In genomic region chr4:57726154-57726553, GRCh38 we compare ENCODE assay signal across 26 cellular contexts.
DNase-seq lines count a peak whose midpoint lies in the region; ATAC-seq and TF ChIP-seq lines count a peak whose summit lies in the region.
"Had no signal": no experiment of that assay in that cellular context is flagged by ENCODE, and none has a peak within 500 bp of the region (broad histone marks: within the 10 kb centered on the region; RNA-seq: fewer than 3 reads in every experiment).

No MANE protein-coding gene starts in this region.

- no peak overlapping the region for H3K9ac ChIP-seq in neural cell (ENCODE audit: low read length)
- H3K9ac ChIP-seq: BLaER1; BLaER1 treated with 17β-estradiol and CSF1 and Interleukin-3, amounts not matched to agents 10 nM and 100 nM had no signal

- TF ChIP-seq CTCF in neural cell (IDR thresholded peaks at IDR 0.05; ENCODE audit: poor library complexity, severe bottlenecking) = no peak
- no peak for TF ChIP-seq CTCF in left lung (IDR thresholded peaks at IDR 0.05)

- no peak overlapping the region for H2AFZ ChIP-seq in neural cell (ENCODE audit: low read depth, low read length)

- TF ChIP-seq RAD21 in neural cell (conservative IDR thresholded peaks at IDR 0.05) = no peak

- H3K36me3 ChIP-seq in neural cell (ENCODE audit: insufficient read depth, low read length) = no peaks in the 10 kb centered on the region
- no peaks in the 10 kb centered on the region for H3K36me3 ChIP-seq in left lung
- H3K36me3 ChIP-seq: BE2C; BLaER1; BLaER1 treated with 17β-estradiol and CSF1 and Interleukin-3, amounts not matched to agents 10 nM and 100 nM had no signal

- DNase-seq in left lung = no peak
- DNase-seq: 8988T; ACHN; AML-193; BE2C; C1 segment of cervical spinal cord; Caco-2; Calu3; CD4-positive, alpha-beta memory T cell; CD4-positive, alpha-beta T cell; CD4-positive, CD25-positive, alpha-beta regulatory T cell; CD8-positive, alpha-beta memory T cell; CD8-positive, alpha-beta T cell; COR-L47; DMS 273 treated with DMSO at 0.1 percent for 48 hours; DMS153; DMS79; DMS79 treated with DMSO at 0.1 percent for 48 hours; DND-41; EL had no signal

- no peak for ATAC-seq in left lung
- ATAC-seq: A549; CD8-positive, alpha-beta T cell had no signal

- H3F3A ChIP-seq in neural cell (ENCODE audit: insufficient read depth, low read length, poor library complexity, severe bottlenecking) = no peaks in the 10 kb centered on the region

- intact Hi-C loops in left lung (cut with DNase I) = no loop called here

- H3K4me3 ChIP-seq in neural cell (ENCODE audit: low read length) (no peak overlapping the region), left lung (no peak overlapping the region)
- H3K4me3 ChIP-seq: A549; BLaER1; BLaER1 treated with 17β-estradiol and CSF1 and Interleukin-3, amounts not matched to agents 10 nM and 100 nM had no signal

- H3K4me2 ChIP-seq in neural cell (ENCODE audit: low read length) = no peak overlapping the region
- H3K4me2 ChIP-seq: A549; BLaER1; BLaER1 treated with 17β-estradiol and CSF1 and Interleukin-3, amounts not matched to agents 10 nM and 100 nM had no signal

- H4K20me1 ChIP-seq in neural cell (ENCODE audit: insufficient read depth) = no peaks in the 10 kb centered on the region
- H4K20me1 ChIP-seq: BLaER1; BLaER1 treated with 17β-estradiol and CSF1 and Interleukin-3, amounts not matched to agents 10 nM and 100 nM had no signal

- no peaks in the 10 kb centered on the region for H3K4me1 ChIP-seq in left lung
- H3K4me1 ChIP-seq: A549; BE2C; BLaER1; BLaER1 treated with 17β-estradiol and CSF1 and Interleukin-3, amounts not matched to agents 10 nM and 100 nM; Caco-2 had no signal

- H3K9me2 ChIP-seq in neural cell (ENCODE audit: insufficient read depth, low read length) = no peaks in the 10 kb centered on the region

- H3K79me2 ChIP-seq in neural cell (replicated peaks; ENCODE audit: insufficient read depth, low read length) = no peaks in the 10 kb centered on the region

- no peak overlapping the region for H3K27ac ChIP-seq in neural cell (ENCODE audit: low read length)
- H3K27ac ChIP-seq in left lung = no peak overlapping the region
- H3K27ac ChIP-seq: 22Rv1; A549; BLaER1; BLaER1 treated with 17β-estradiol and CSF1 and Interleukin-3, amounts not matched to agents 10 nM and 100 nM; C4-2B had no signal

- H3K9me3 ChIP-seq in neural cell (ENCODE audit: low read length) (no peaks in the 10 kb centered on the region), left lung (no peaks in the 10 kb centered on the region)
- H3K9me3 ChIP-seq: A549, BE2C, BLaER1, Caco-2 had no signal

- H3K27me3 ChIP-seq in neural cell (ENCODE audit: insufficient read depth, low read depth, low read length) (no peaks in the 10 kb centered on the region), left lung (no peaks in the 10 kb centered on the region)
- H3K27me3 ChIP-seq: BE2C; BLaER1; BLaER1 treated with 17β-estradiol and CSF1 and Interleukin-3, amounts not matched to agents 10 nM and 100 nM had no signal

- peak; percentile 90 for TF ChIP-seq EP300 in neural cell (conservative IDR thresholded peaks at IDR 0.05; ENCODE audit: poor library complexity, severe bottlenecking)

TF ChIP-seq in neural cell, 6 proteins besides CTCF, POLR2A, EP300 and RAD21:
- peak; percentile 61 for TF ChIP-seq POLR2AphosphoS5 (IDR thresholded peaks at IDR 0.05)
- TF ChIP-seq EZH2 (IDR thresholded peaks at IDR 0.05; ENCODE audit: borderline replicate concordance, insufficient read depth, low read length, poor library complexity, severe bottlenecking) = no peak
